1 cellular context compared by ENCODE assay signal in genomic region chr4:98658287-98659105, GRCh38.
A peak's percentile ranks its signal among the peaks of the same experiment; 100 is the strongest.
TF ChIP-seq lines count a peak whose summit lies in the region.

TSS of gene TSPAN5 (minus strand) at chr4:98658611.

TF ChIP-seq in HEK293, 187 proteins besides CTCF, POLR2A, EP300 and RAD21 (continued from another document and continues in another):
- TF ChIP-seq ZNF280D (tag by site-specific recombination; IDR thresholded peaks at IDR 0.05) (no peak), ZNF214 (tag by site-specific recombination; IDR thresholded peaks at IDR 0.05; ENCODE audit: borderline replicate concordance) (no peak), GLIS1 (tag by site-specific recombination; IDR thresholded peaks at IDR 0.05) (peak; percentile 38; the same call in 1 of the 2 replicates), ZBTB11 (tag by site-specific recombination; conservative IDR thresholded peaks at IDR 0.05; ENCODE audit: low read depth) (no peak), ZNF488 (tag by site-specific recombination; IDR thresholded peaks at IDR 0.05) (no peak), ZNF76 (tag by site-specific recombination; IDR thresholded peaks at IDR 0.05; ENCODE audit: borderline replicate concordance, low read depth) (no peak), ZNF37A (tag by site-specific recombination; IDR thresholded peaks at IDR 0.05) (no peak), ZNF645 (tag by site-specific recombination; IDR thresholded peaks at IDR 0.05) (no peak), ZNF707 (tag by site-specific recombination; IDR thresholded peaks at IDR 0.05) (no peak), ZNF24 (tag by site-specific recombination; IDR thresholded peaks at IDR 0.05) (no peak), KLF1 (tag by site-specific recombination; IDR thresholded peaks at IDR 0.05) (peak; percentile 33; the same call in 1 of the 2 replicates), ZNF549 (tag by site-specific recombination; IDR thresholded peaks at IDR 0.05) (no peak), ZNF837 (tag by site-specific recombination; IDR thresholded peaks at IDR 0.05) (no peak), ZSCAN16 (tag by site-specific recombination; IDR thresholded peaks at IDR 0.05) (no peak), ZNF140 (tag by site-specific recombination; IDR thresholded peaks at IDR 0.05) (no peak), ZNF266 (tag by site-specific recombination; IDR thresholded peaks at IDR 0.05; ENCODE audit: low read depth) (no peak), ZNF791 (tag by site-specific recombination; IDR thresholded peaks at IDR 0.05) (no peak), ZNF391 (tag by site-specific recombination; IDR thresholded peaks at IDR 0.05; ENCODE audit: borderline replicate concordance, low read depth) (no peak), ZSCAN5A (tag by site-specific recombination; IDR thresholded peaks at IDR 0.05) (no peak), ZNF626 (tag by site-specific recombination; IDR thresholded peaks at IDR 0.05) (no peak), ZNF426 (tag by site-specific recombination; IDR thresholded peaks at IDR 0.05) (no peak), PATZ1 (tag by site-specific recombination; IDR thresholded peaks at IDR 0.05) (peak; percentile 77), ZNF664 (tag by site-specific recombination; IDR thresholded peaks at IDR 0.05) (no peak), ZNF529 (tag by site-specific recombination; IDR thresholded peaks at IDR 0.05; ENCODE audit: insufficient replicate concordance) (no peak), SP3 (tag by site-specific recombination; IDR thresholded peaks at IDR 0.05) (peak; percentile 51), ZNF521 (tag by site-specific recombination; IDR thresholded peaks at IDR 0.05) (no peak), ZNF274 (IDR thresholded peaks at IDR 0.05; ENCODE audit: low read length) (no peak), ZNF274 (tag by site-specific recombination; IDR thresholded peaks at IDR 0.05; ENCODE audit: borderline replicate concordance) (no peak), ZNF121 (tag by site-specific recombination; IDR thresholded peaks at IDR 0.05) (no peak), ZSCAN23 (tag by site-specific recombination; IDR thresholded peaks at IDR 0.05) (peak; percentile 19; the same call in 1 of the 2 replicates), ZNF114 (tag by site-specific recombination; IDR thresholded peaks at IDR 0.05) (no peak), KLF8 (tag by site-specific recombination; IDR thresholded peaks at IDR 0.05) (peak; percentile 16; the same call in 1 of the 2 replicates), ZNF174 (tag by site-specific recombination; IDR thresholded peaks at IDR 0.05) (no peak), ZEB2 (tag by site-specific recombination; IDR thresholded peaks at IDR 0.05) (peak; percentile 41; the same call in 1 of the 2 replicates), ZNF184 (tag by site-specific recombination; IDR thresholded peaks at IDR 0.05) (no peak), ZNF449 (tag by site-specific recombination; IDR thresholded peaks at IDR 0.05) (no peak), GLIS2 (tag by site-specific recombination; IDR thresholded peaks at IDR 0.05) (peak; percentile 83), ZNF292 (tag by site-specific recombination; IDR thresholded peaks at IDR 0.05; ENCODE audit: borderline replicate concordance, low read depth) (no peak), ZBTB7A (tag by site-specific recombination; IDR thresholded peaks at IDR 0.05; ENCODE audit: low read depth) (no peak), ZNF624 (tag by site-specific recombination; IDR thresholded peaks at IDR 0.05) (no peak), ZNF398 (tag by site-specific recombination; IDR thresholded peaks at IDR 0.05) (peak; percentile 74), ZNF433 (tag by site-specific recombination; IDR thresholded peaks at IDR 0.05; ENCODE audit: low read depth) (no peak), ZNF157 (tag by site-specific recombination; IDR thresholded peaks at IDR 0.05) (no peak), ZNF239 (tag by site-specific recombination; IDR thresholded peaks at IDR 0.05) (no peak), ZNF560 (tag by site-specific recombination; IDR thresholded peaks at IDR 0.05; ENCODE audit: borderline replicate concordance) (no peak), REPIN1 (tag by site-specific recombination; IDR thresholded peaks at IDR 0.05; ENCODE audit: low read depth) (no peak), AEBP2 (tag by site-specific recombination; IDR thresholded peaks at IDR 0.05; ENCODE audit: borderline replicate concordance) (no peak), ZNF658 (tag by site-specific recombination; IDR thresholded peaks at IDR 0.05) (no peak), ZNF133 (tag by site-specific recombination; IDR thresholded peaks at IDR 0.05) (no peak), ZIC2 (tag by site-specific recombination; IDR thresholded peaks at IDR 0.05) (peak; percentile 71), ZFP69B (tag by site-specific recombination; IDR thresholded peaks at IDR 0.05) (no peak), WT1 (tag by site-specific recombination; IDR thresholded peaks at IDR 0.05) (no peak)
